Comparison of ENCODE assay signal across 32 cellular contexts in the genomic region with DNA sequence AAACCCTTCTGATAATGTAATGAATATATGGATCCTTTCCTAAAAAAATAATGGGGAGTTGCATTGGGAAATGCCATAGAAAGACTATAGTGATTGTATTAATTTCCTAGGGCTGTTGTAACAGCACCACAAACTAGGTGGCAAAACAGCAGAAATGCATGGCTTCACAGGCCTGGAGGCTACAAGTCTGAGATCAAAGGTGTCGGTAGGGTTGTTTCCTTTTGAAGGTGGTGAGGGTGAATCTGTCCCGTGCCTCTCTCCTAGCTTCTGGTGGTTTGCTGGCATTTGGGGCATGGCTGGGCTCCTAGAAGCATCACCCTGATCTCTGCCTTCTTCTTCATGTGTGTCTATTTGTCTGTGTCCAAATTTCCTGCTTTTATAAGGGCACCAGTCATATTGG.
"Had no signal": no experiment of that assay in that cellular context is flagged by ENCODE, and none has a peak within 500 bp of the region (broad histone marks: within the 10 kb centered on the region; RNA-seq: fewer than 3 reads in every experiment).

No MANE protein-coding gene starts in this region.

- H3K9me3 ChIP-seq: adrenal gland, body of pancreas, colonic mucosa, esophagus muscularis mucosa, gastrocnemius medialis had no signal

- ATAC-seq: activated CD4-positive, CD25-positive, alpha-beta regulatory T cell treated with anti-CD3 and anti-CD28 coated beads, Interleukin-2, amount 50 U/mL, for 24 hours; activated CD8-positive, alpha-beta T cell treated with anti-CD3 and anti-CD28 coated beads for 36 hours; activated naive CD8-positive, alpha-beta T cell treated with anti-CD3 and anti-CD28 coated beads, Interleukin-2, amount 50 U/mL, for 24 hours; activated T-cell treated with anti-CD3 and anti-CD28 coated beads, Interleukin-2, amount 50 U/mL, for 4 hours; activated T-helper 17 cell treated with anti-CD3 and anti-CD28 coated beads, Interleukin-2, amount 50 U/mL, for 72 hours; body of pancreas; effector memory CD8-positive, alpha-beta T cell; foreskin keratinocyte; gastrocnemius medialis; T-helper 17 cell had no signal

- H3K4me1 ChIP-seq: adrenal gland, body of pancreas, colonic mucosa, esophagus muscularis mucosa, foreskin keratinocyte had no signal

- H3K27me3 ChIP-seq: adrenal gland, body of pancreas, colonic mucosa, dorsolateral prefrontal cortex, esophagus muscularis mucosa, gastrocnemius medialis had no signal

- H3K27ac ChIP-seq: adrenal gland, body of pancreas, colonic mucosa, dorsolateral prefrontal cortex, esophagus muscularis mucosa, foreskin keratinocyte, gastrocnemius medialis, WERI-Rb-1 had no signal

- DNase-seq: activated B cell treated with CpG ODN at 0.5 μM for 24 hours; activated CD4-positive, alpha-beta T cell treated with anti-CD3 and anti-CD28 coated beads for 48 hours; activated CD4-positive, alpha-beta T cell treated with anti-CD3 and anti-CD28 coated beads, Interleukin-2, amount 50 U/mL, for 1 hour; activated CD4-positive, alpha-beta T cell treated with anti-CD3 and anti-CD28 coated beads, Interleukin-2, amount 50 U/mL, for 48 hours; activated CD8-positive, alpha-beta memory T cell treated with anti-CD3 and anti-CD28 coated beads for 24 hours; activated CD8-positive, alpha-beta T cell treated with anti-CD3 and anti-CD28 coated beads for 36 hours; activated effector memory CD4-positive, alpha-beta T cell treated with Interleukin-2 at 50 U/mL for 16 hours; activated gamma-delta T cell treated with Interleukin-2 at 50 U/mL for 16 hours; activated naive CD4-positive, alpha-beta T cell treated with anti-CD3 and anti-CD28 coated beads for 36 hours; activated naive CD8-positive, alpha-beta T cell treated with anti-CD3 and anti-CD28 coated beads for 36 hours; activated naive CD8-positive, alpha-beta T cell treated with anti-CD3 and anti-CD28 coated beads, Interleukin-2, amount 50 U/mL, for 24 hours; activated T-cell treated with anti-CD3 and anti-CD28 coated beads, Interleukin-2, amount 50 U/mL, for 4 hours; adrenal gland; amygdala; body of pancreas; caudate nucleus; colonic mucosa; dorsolateral prefrontal cortex; effector CD4-positive, alpha-beta T cell; effector memory CD8-positive, alpha-beta T cell; erythroblast; foreskin keratinocyte; gastrocnemius medialis; glutamatergic neuron; SW 1271; T-helper 1 cell; T-helper 17 cell; T1000; WERI-Rb-1 had no signal

- H3K4me3 ChIP-seq: adrenal gland, body of pancreas, colonic mucosa, dorsolateral prefrontal cortex, esophagus muscularis mucosa, gastrocnemius medialis had no signal

- H3K36me3 ChIP-seq: adrenal gland, colonic mucosa, esophagus muscularis mucosa, gastrocnemius medialis, WERI-Rb-1 had no signal
